8 cellular contexts compared by ENCODE assay signal in the genomic region with DNA sequence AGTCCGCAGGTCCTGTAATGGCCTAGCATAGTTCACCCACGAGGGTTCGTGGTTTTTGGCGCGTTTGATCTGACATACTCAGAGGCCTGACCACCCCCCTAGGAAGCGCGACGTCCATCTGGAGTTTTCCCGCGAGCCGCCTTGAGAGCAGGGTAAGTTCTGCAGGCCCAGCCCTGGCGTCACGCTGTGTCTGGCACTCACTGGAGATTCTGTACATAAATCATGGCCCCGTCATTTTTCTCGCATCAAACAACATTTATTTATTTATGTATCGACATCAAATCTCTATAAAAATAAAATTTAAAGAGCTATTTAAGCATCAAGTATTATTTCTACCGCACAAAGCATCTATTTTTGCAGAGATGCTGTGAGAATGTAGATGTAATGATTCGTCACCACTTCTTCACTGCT. TPM values are rescaled to one million over a fixed set of nuclear protein-coding genes. Genes with fewer than 3 reads are reported as not detected.
A peak's percentile ranks its signal among the peaks of the same experiment; 100 is the strongest.
DNase-seq lines count a peak whose midpoint lies in the region; ATAC-seq, FAIRE-seq and TF ChIP-seq lines count a peak whose summit lies in the region.

No MANE protein-coding gene starts in this region.

- H2AFZ ChIP-seq in fibroblast of lung (ENCODE audit: low read length), result peak overlapping the region; percentile 15

- 0% methylated on average over 17 of the region's 18 CpGs for WGBS in prostate gland

- H3K27me3 ChIP-seq in RWPE2 (ENCODE audit: insufficient read depth, poor library complexity, severe bottlenecking) (no peaks in the 10 kb centered on the region), fibroblast of lung (ENCODE audit: control insufficient read depth, insufficient read depth, low read length) (no peaks in the 10 kb centered on the region), prostate gland (replicated peaks; ENCODE audit: insufficient read depth) (no peaks in the 10 kb centered on the region)

- H3K27ac ChIP-seq in RWPE2 (ENCODE audit: poor library complexity, severe bottlenecking) (peak overlapping the region; percentile 84), fibroblast of lung (ENCODE audit: insufficient read depth, low read length) (peak overlapping the region; percentile 86), prostate gland (peak overlapping the region; percentile 98)

- peaks cover 21% of the 10 kb centered on the region for H3K36me3 ChIP-seq in RWPE2 (ENCODE audit: low read depth)
- H3K36me3 ChIP-seq in fibroblast of lung (ENCODE audit: control insufficient read depth, insufficient read depth, low read length), result no peaks in the 10 kb centered on the region
- H3K36me3 ChIP-seq in prostate gland, result no peaks in the 10 kb centered on the region

- peak overlapping the region; percentile 74 for H3K4me2 ChIP-seq in fibroblast of lung (ENCODE audit: extremely low read depth, insufficient read depth, low read length)

- peaks cover 20% of the 10 kb centered on the region for H3K79me2 ChIP-seq in fibroblast of lung (ENCODE audit: control insufficient read depth, insufficient read depth, low read length)

- H3K4me3 ChIP-seq in RWPE2 (ENCODE audit: severe bottlenecking) (peak overlapping the region; percentile 92), fibroblast of lung (replicated peaks in 1 of 4; ENCODE audit: control extremely low read depth in 1 of 4, insufficient read depth in 1 of 4, low read depth in 3 of 4, low read length in 4 of 4) (peak overlapping the region; percentile 75 to 88 (median 85)), prostate gland (peak overlapping the region; percentile 84 to 90)

- DNase-seq in RWPE2 (ENCODE audit: low spot score) (no peak), fibroblast of lung (ENCODE audit: low read depth in 2 of 2) (peak in 1 of 2 donors; percentile 73), prostate gland (ENCODE audit: low spot score) (no peak), SW 1271 (lab: John Stamatoyannopoulos, UW) (no peak), GM19239 (ENCODE audit: insufficient read length, low spot score) (no peak), GM03348 (ENCODE audit: low spot score) (no peak), NCI-H524 treated with DMSO at 0.1 percent for 48 hours (lab: John Stamatoyannopoulos, UW) (no peak)

- ATAC-seq in GM19455 (IDR thresholded peaks at IDR 0.05; ENCODE audit: unreplicated experiment) (peak; percentile 2), RWPE2 (ENCODE audit: low read depth) (peak; percentile 5; the same call in 2 of the 3 replicates)

- H3K9ac ChIP-seq in fibroblast of lung (ENCODE audit: insufficient read depth, low read length), result peak overlapping the region; percentile 60

- TF ChIP-seq CTCF in RWPE2 (IDR thresholded peaks at IDR 0.05; ENCODE audit: poor library complexity, severe bottlenecking) (no peak), fibroblast of lung (conservative IDR thresholded peaks at IDR 0.05 in 1 of 2, IDR thresholded peaks at IDR 0.05 in 1 of 2; ENCODE audit: low read depth in 1 of 2, low read length in 2 of 2) (no peak), prostate gland (IDR thresholded peaks at IDR 0.05) (peak in 1 of 4 experiments; percentile 36)

- H3K9me3 ChIP-seq in RWPE2 (ENCODE audit: severe bottlenecking) (no peaks in the 10 kb centered on the region), fibroblast of lung (ENCODE audit: control insufficient read depth, insufficient read depth, low read depth, low read length) (no peaks in the 10 kb centered on the region), prostate gland (no peaks in the 10 kb centered on the region)

- no peaks in the 10 kb centered on the region for H4K20me1 ChIP-seq in fibroblast of lung (ENCODE audit: control insufficient read depth, extremely low read depth, insufficient read depth, low read length)

- intact Hi-C loops in prostate gland (cut with DNase I), result loop anchor here (2.0 kb wide), 1 partner anchor 20 kb away; the partner anchor contains the start of gene RACK1

- FAIRE-seq in GM19239 (lab: Jason Lieb, UNC), result no peak

- TF ChIP-seq POLR2A in prostate gland (IDR thresholded peaks at IDR 0.05), result no peak

- H3K4me1 ChIP-seq in RWPE2 (ENCODE audit: insufficient read depth, poor library complexity, severe bottlenecking) (no peaks in the 10 kb centered on the region), fibroblast of lung (ENCODE audit: control insufficient read depth, extremely low read depth, insufficient read depth, low read length) (peaks cover 8% of the 10 kb centered on the region), prostate gland (replicated peaks) (no peaks in the 10 kb centered on the region)

RNA-seq across cellular contexts. Expression of gene TRIM41, which starts 0.4 kb away (rescaled TPM):
- total RNA-seq in fibroblast of lung (13.9 and 17.0 TPM in 2 replicates), prostate gland (10 to 100 TPM; 16.9 to 28.3 TPM)
- 8.3 and 11.0 TPM in 2 replicates for polyA plus RNA-seq in fibroblast of lung
- 15.1 and 19.1 TPM in 2 replicates for polyA plus RNA-seq in fibroblast of lung (2012)
- 10.5 and 10.8 TPM in 2 replicates for polyA minus RNA-seq in fibroblast of lung (ENCODE audit: low replicate concordance)

RNA-seq across cellular contexts. Expression of gene TRIM7, which starts 17.6 kb away (rescaled TPM):
- total RNA-seq in fibroblast of lung, result 2.3 and 7.3 TPM in 2 replicates
- polyA plus RNA-seq in fibroblast of lung, result 4.7 and 6.9 TPM in 2 replicates
- polyA plus RNA-seq in fibroblast of lung (2012), result 6.2 and 7.8 TPM in 2 replicates
- 0.55 and 1.9 TPM in 2 replicates for polyA minus RNA-seq in fibroblast of lung (ENCODE audit: low replicate concordance)
- 1 to 10 TPM; 4.5 to 6.4 TPM for total RNA-seq in prostate gland

RNA-seq across cellular contexts. Expression of gene RACK1, which starts 21.1 kb away (rescaled TPM):
- total RNA-seq in fibroblast of lung, result 4,649 and 6,091 TPM in 2 replicates
- 3,014 and 3,409 TPM in 2 replicates for polyA plus RNA-seq in fibroblast of lung
- 2,910 and 3,137 TPM in 2 replicates for polyA plus RNA-seq in fibroblast of lung (2012)
- 11,904 and 12,258 TPM in 2 replicates for polyA minus RNA-seq in fibroblast of lung (ENCODE audit: low replicate concordance)
- 1,000 to 10,000 TPM; 2,058 to 4,360 TPM for total RNA-seq in prostate gland

RNA-seq across cellular contexts. Expression of gene TRIM52, which starts 38.3 kb away (rescaled TPM):
- 7.2 and 7.9 TPM in 2 replicates for total RNA-seq in fibroblast of lung
- 5.5 and 8.1 TPM in 2 replicates for polyA plus RNA-seq in fibroblast of lung
- 4.0 and 5.1 TPM in 2 replicates for polyA plus RNA-seq in fibroblast of lung (2012)
- 2.3 and 2.4 TPM in 2 replicates for polyA minus RNA-seq in fibroblast of lung (ENCODE audit: low replicate concordance)
- 10 to 100 TPM; 11.2 to 15.2 TPM for total RNA-seq in prostate gland
